ENCODE assay signal across 8 cellular contexts in genomic region chr9:34381323-34381722, GRCh38. TPM values are rescaled to one million over a fixed set of nuclear protein-coding genes. Genes with fewer than 3 reads are reported as not detected.
DNase-seq lines count a peak whose midpoint lies in the region; ATAC-seq and TF ChIP-seq lines count a peak whose summit lies in the region.

No MANE protein-coding gene starts in this region.

- H3K27ac Mint-ChIP-seq in endothelial cell (ENCODE audit: unreplicated experiment): no peak overlapping the region
- H3K27ac Mint-ChIP-seq in natural killer cell treated with Interleukin-12 subunit alpha and Interleukin-12 subunit beta and Interleukin-15 and Interleukin-18, amount 100 ng/mL, for 72 hours: peak overlapping the region in 1 of 2 donors; percentile 48

- H2AFZ ChIP-seq in MM.1S (ENCODE audit: low read length): peak overlapping the region; percentile 91

- no peaks in the 10 kb centered on the region for H3K9me3 Mint-ChIP-seq in endothelial cell (ENCODE audit: unreplicated experiment)
- H3K9me3 Mint-ChIP-seq in natural killer cell treated with Interleukin-12 subunit alpha and Interleukin-12 subunit beta and Interleukin-15 and Interleukin-18, amount 100 ng/mL, for 72 hours: no peaks in the 10 kb centered on the region

- H3K27ac ChIP-seq in BLaER1 treated with 17β-estradiol and CSF1 and Interleukin-3, amounts not matched to agents 10 nM and 100 nM: peak overlapping the region in 1 of 11 experiments; percentile 15; a peak in 1 of 22 replicates
- no peak overlapping the region for H3K27ac ChIP-seq in MM.1S (ENCODE audit: low read length)

- H3K27me3 Mint-ChIP-seq in endothelial cell (ENCODE audit: unreplicated experiment): peaks cover 26% of the 10 kb centered on the region
- H3K27me3 Mint-ChIP-seq in natural killer cell treated with Interleukin-12 subunit alpha and Interleukin-12 subunit beta and Interleukin-15 and Interleukin-18, amount 100 ng/mL, for 72 hours: peaks cover 0 to 6% of the 10 kb centered on the region in 2 donors

- TF ChIP-seq CTCF in MM.1S (IDR thresholded peaks at IDR 0.05; ENCODE audit: low read length): no peak
- no peak for TF ChIP-seq CTCF in endothelial cell (IDR thresholded peaks at IDR 0.05; ENCODE audit: unreplicated experiment)

- H3K4me1 ChIP-seq in BLaER1 treated with 17β-estradiol and CSF1 and Interleukin-3, amounts not matched to agents 10 nM and 100 nM: peaks cover 18 to 42% (median 37%) of the 10 kb centered on the region in 10 experiments
- H3K4me1 ChIP-seq in MM.1S (ENCODE audit: low read length): peaks cover 14% of the 10 kb centered on the region

- H3K27me3 ChIP-seq in BLaER1 treated with 17β-estradiol and CSF1 and Interleukin-3, amounts not matched to agents 10 nM and 100 nM: peaks cover 0 to 7% (median 0%) of the 10 kb centered on the region in 11 experiments; a peak in 4 of 22 replicates
- no peaks in the 10 kb centered on the region for H3K27me3 ChIP-seq in MM.1S (replicated peaks; ENCODE audit: insufficient read depth, low read length)

- H3K9ac ChIP-seq in BLaER1 treated with 17β-estradiol and CSF1 and Interleukin-3, amounts not matched to agents 10 nM and 100 nM: peak overlapping the region in 9 of 11 experiments; percentile 35 to 74 (median 60); a peak in 13 of 22 replicates
- peak overlapping the region; percentile 43; the same call in 1 of the 2 replicates for H3K9ac ChIP-seq in MM.1S (ENCODE audit: low read length)

- ATAC-seq in natural killer cell treated with Interleukin-12 subunit alpha and Interleukin-12 subunit beta and Interleukin-15 and Interleukin-18, amount 100 ng/mL, for 72 hours: no peak
- ATAC-seq in GM19452 (IDR thresholded peaks at IDR 0.05; ENCODE audit: unreplicated experiment): no peak
- no peak for ATAC-seq in GM18511 (IDR thresholded peaks at IDR 0.05; ENCODE audit: unreplicated experiment)
- no peak for ATAC-seq in HG03520 (IDR thresholded peaks at IDR 0.05; ENCODE audit: unreplicated experiment)

- no peaks in the 10 kb centered on the region for H3K9me2 ChIP-seq in MM.1S (replicated peaks; ENCODE audit: insufficient read depth, low read length)

- H3K4me3 Mint-ChIP-seq in endothelial cell (ENCODE audit: unreplicated experiment): peak overlapping the region; percentile 77
- peak overlapping the region; percentile 78 for H3K4me3 Mint-ChIP-seq in natural killer cell treated with Interleukin-12 subunit alpha and Interleukin-12 subunit beta and Interleukin-15 and Interleukin-18, amount 100 ng/mL, for 72 hours

- peak overlapping the region; percentile 83 to 95 (median 90) for H3K4me2 ChIP-seq in BLaER1 treated with 17β-estradiol and CSF1 and Interleukin-3, amounts not matched to agents 10 nM and 100 nM
- H3K4me2 ChIP-seq in MM.1S (ENCODE audit: low read depth, low read length): peak overlapping the region; percentile 99

- H3K79me2 ChIP-seq in MM.1S (ENCODE audit: low read length): no peaks in the 10 kb centered on the region

- H3K4me1 Mint-ChIP-seq in endothelial cell (ENCODE audit: unreplicated experiment): peaks cover 8% of the 10 kb centered on the region
- peaks cover 24 to 30% of the 10 kb centered on the region in 2 donors for H3K4me1 Mint-ChIP-seq in natural killer cell treated with Interleukin-12 subunit alpha and Interleukin-12 subunit beta and Interleukin-15 and Interleukin-18, amount 100 ng/mL, for 72 hours (ENCODE audit: low read depth in 2 of 2)

- no peaks in the 10 kb centered on the region for H3K9me3 ChIP-seq in BLaER1 treated with 17β-estradiol and CSF1 and Interleukin-3, amounts not matched to agents 10 nM and 100 nM (replicated peaks in 1 of 11)
- H3K9me3 ChIP-seq in MM.1S (replicated peaks; ENCODE audit: insufficient read depth, low read length): no peaks in the 10 kb centered on the region

- H3K36me3 Mint-ChIP-seq in endothelial cell (ENCODE audit: low read depth, unreplicated experiment): peaks cover 3% of the 10 kb centered on the region
- no peaks in the 10 kb centered on the region for H3K36me3 Mint-ChIP-seq in natural killer cell treated with Interleukin-12 subunit alpha and Interleukin-12 subunit beta and Interleukin-15 and Interleukin-18, amount 100 ng/mL, for 72 hours

- no peaks in the 10 kb centered on the region; the same call in 1 of the 2 replicates for H3F3A ChIP-seq in MM.1S (ENCODE audit: insufficient read depth, low read length)

- DNase-seq in MM.1S: no peak
- peak; percentile 6 for DNase-seq in endothelial cell (ENCODE audit: low spot score)
- no peak for DNase-seq in natural killer cell treated with Interleukin-12 subunit alpha and Interleukin-12 subunit beta and Interleukin-15 and Interleukin-18, amount 100 ng/mL, for 72 hours (ENCODE audit: low spot score)
- DNase-seq in GDM1 (lab: John Stamatoyannopoulos, UW): no peak

- H3K4me3 ChIP-seq in BLaER1 treated with 17β-estradiol and CSF1 and Interleukin-3, amounts not matched to agents 10 nM and 100 nM: peak overlapping the region; percentile 51 to 70 (median 60); a peak in 19 of 20 replicates
- H3K4me3 ChIP-seq in MM.1S (ENCODE audit: low read length): peak overlapping the region; percentile 73

- H3K36me3 ChIP-seq in BLaER1 treated with 17β-estradiol and CSF1 and Interleukin-3, amounts not matched to agents 10 nM and 100 nM: no peaks in the 10 kb centered on the region
- no peaks in the 10 kb centered on the region for H3K36me3 ChIP-seq in MM.1S (replicated peaks; ENCODE audit: insufficient read depth, low read length)

- H4K20me1 ChIP-seq in BLaER1 treated with 17β-estradiol and CSF1 and Interleukin-3, amounts not matched to agents 10 nM and 100 nM: peaks cover 0 to 7% (median 0%) of the 10 kb centered on the region in 11 experiments; a peak in 2 of 22 replicates
- no peaks in the 10 kb centered on the region for H4K20me1 ChIP-seq in MM.1S (ENCODE audit: insufficient read depth, low read length)

RNA-seq across cellular contexts. Expression of gene MYORG, which starts 4.6 kb away (rescaled TPM):
- 77.0 TPM for total RNA-seq in endothelial cell (ENCODE audit: unreplicated experiment)
- total RNA-seq in natural killer cell treated with Interleukin-12 subunit alpha and Interleukin-12 subunit beta and Interleukin-15 and Interleukin-18, amount 100 ng/mL, for 72 hours: 1 to 10 TPM; 1.1 to 4.6 TPM

RNA-seq across cellular contexts. Expression of gene NUDT2, which starts 52.0 kb away (rescaled TPM):
- total RNA-seq in endothelial cell (ENCODE audit: unreplicated experiment): 16.8 TPM
- 10 to 100 TPM; 16.4 to 28.9 TPM for total RNA-seq in natural killer cell treated with Interleukin-12 subunit alpha and Interleukin-12 subunit beta and Interleukin-15 and Interleukin-18, amount 100 ng/mL, for 72 hours

RNA-seq across cellular contexts. Expression of gene KIF24, which starts 52.3 kb away (rescaled TPM):
- 2.2 TPM for total RNA-seq in endothelial cell (ENCODE audit: unreplicated experiment)
- total RNA-seq in natural killer cell treated with Interleukin-12 subunit alpha and Interleukin-12 subunit beta and Interleukin-15 and Interleukin-18, amount 100 ng/mL, for 72 hours: 1 to 10 TPM; 3.4 to 8.7 TPM

Comparison
In these comparisons a context has a peak if more than half of its experiments do, and no peak if none do; other contexts are left out.
1. RNA of gene MYORG, which starts 4.6 kb away (total RNA-seq): 77.0 TPM in endothelial cell (single experiment); 1.1 to 4.6 TPM in natural killer cell treated with Interleukin-12 subunit alpha and Interleukin-12 subunit beta and Interleukin-15 and Interleukin-18, amount 100 ng/mL, for 72 hours; every median in the first group is over 10 times any median in the second.